In the genomic region with DNA sequence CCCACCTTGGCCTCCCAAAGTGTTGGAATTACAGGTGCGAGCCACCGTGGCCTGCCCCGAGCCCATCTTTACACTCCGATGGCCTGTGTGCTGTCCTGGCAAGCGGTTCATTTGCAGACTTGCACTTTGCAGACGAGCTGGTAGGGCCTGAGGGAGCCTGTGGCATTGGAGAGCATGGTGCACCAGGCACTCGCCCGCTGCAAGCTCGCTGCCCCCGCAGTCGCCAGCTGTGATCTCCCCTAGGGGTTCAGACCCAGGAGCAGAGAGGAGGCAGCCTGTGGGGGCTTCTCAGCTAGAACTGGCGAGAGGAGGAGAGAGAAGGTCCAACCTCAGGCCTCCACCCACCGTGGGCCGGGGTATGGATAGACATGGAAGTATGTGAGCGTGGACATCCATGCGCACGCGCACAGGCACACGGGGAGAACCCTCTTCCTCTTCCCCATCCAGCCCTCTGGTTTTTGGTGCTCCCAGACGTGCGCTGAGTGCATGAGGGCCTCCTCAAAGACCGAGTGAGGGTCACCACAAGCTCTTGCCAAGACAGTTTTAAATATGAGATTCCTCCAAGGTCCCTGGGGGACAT, we compare ENCODE assay signal across 23 cellular contexts. TPM values are rescaled to one million over a fixed set of nuclear protein-coding genes. Genes with fewer than 3 reads are reported as not detected.
A peak's percentile ranks its signal among the peaks of the same experiment; 100 is the strongest.
DNase-seq lines count a peak whose midpoint lies in the region; ATAC-seq and TF ChIP-seq lines count a peak whose summit lies in the region.
"Had no signal": no experiment of that assay in that cellular context is flagged by ENCODE, and none has a peak within 500 bp of the region (broad histone marks: within the 10 kb centered on the region; RNA-seq: fewer than 3 reads in every experiment).

No MANE protein-coding gene starts in this region.

- H3K4ac ChIP-seq in IMR-90 (ENCODE audit: low read depth, low read length) = no peak overlapping the region

- H3K4me2 ChIP-seq in IMR-90 (ENCODE audit: low read depth, low read length) (no peak overlapping the region), hepatocyte (peak overlapping the region; percentile 69)

- BruUV-seq in IMR-90 (replicated peaks; lab: Mats Ljungman, UMichigan) = no TSS peak

- H3K23ac ChIP-seq in IMR-90 (ENCODE audit: low read depth, low read length) = no peak overlapping the region

- no peak overlapping the region for H3K14ac ChIP-seq in IMR-90 (replicated peaks; ENCODE audit: low read depth, low read length)

- dilution Hi-C loops in IMR-90 (cut with HindIII; ENCODE audit: low sequenced_read_pairs, unreplicated experiment) = no loop called here

- CTCF ChIA-PET in IMR-90 (lab: Yijun Ruan, JAX) = interaction anchor here (0.6 kb wide), 1 partner anchor 144 kb away, joined by 3 read pairs; no protein-coding TSS in a partner anchor

- no peak overlapping the region for H4K8ac ChIP-seq in IMR-90 (ENCODE audit: low read depth in 2 of 2, low read length in 2 of 2)

- H3K36me3 ChIP-seq in IMR-90 (ENCODE audit: control insufficient read depth, insufficient read depth, low read length) (no peaks in the 10 kb centered on the region), hepatocyte (replicated peaks; ENCODE audit: insufficient read depth, low read depth) (no peaks in the 10 kb centered on the region), right lobe of liver (no peaks in the 10 kb centered on the region)
- H3K36me3 ChIP-seq: SJSA1 had no signal

- no peak overlapping the region for H3K9ac ChIP-seq in IMR-90 (ENCODE audit: low read depth, low read length)

- no peaks in the 10 kb centered on the region for H3K36me3 Mint-ChIP-seq in neural crest cell (ENCODE audit: low read depth)
- H3K36me3 Mint-ChIP-seq: CD8-positive, alpha-beta memory T cell had no signal

- TF ChIP-seq CTCF in IMR-90 (conservative IDR thresholded peaks at IDR 0.05; ENCODE audit: low read depth, low read length) = no peak
- TF ChIP-seq CTCF in hepatocyte (IDR thresholded peaks at IDR 0.05; ENCODE audit: poor library complexity) = no peak
- no peak for TF ChIP-seq CTCF in neural crest cell (conservative IDR thresholded peaks at IDR 0.05)
- TF ChIP-seq CTCF in right lobe of liver (IDR thresholded peaks at IDR 0.05) = no peak

- H2AK5ac ChIP-seq in IMR-90 (ENCODE audit: low read depth, low read length) = no peak overlapping the region

- H4K20me1 ChIP-seq in IMR-90 (ENCODE audit: insufficient read depth, low read length) (peaks cover 7% of the 10 kb centered on the region), hepatocyte (ENCODE audit: insufficient read depth, poor library complexity, severe bottlenecking) (no peaks in the 10 kb centered on the region)

- no peaks in the 10 kb centered on the region for H3K9me3 ChIP-seq in IMR-90 (ENCODE audit: control insufficient read depth, insufficient read depth, low read length)
- H3K9me3 ChIP-seq in hepatocyte (ENCODE audit: low read depth) = no peaks in the 10 kb centered on the region
- no peaks in the 10 kb centered on the region for H3K9me3 ChIP-seq in right lobe of liver
- H3K9me3 ChIP-seq: SJSA1 had no signal

- peaks cover 2% of the 10 kb centered on the region for H3K27me3 Mint-ChIP-seq in neural crest cell (ENCODE audit: low read depth)

- no peak overlapping the region for H4K5ac ChIP-seq in IMR-90 (ENCODE audit: low read depth, low read length)

- H3K27me3 ChIP-seq in IMR-90 (ENCODE audit: control insufficient read depth, insufficient read depth, low read length) (peaks cover 2% of the 10 kb centered on the region), hepatocyte (no peaks in the 10 kb centered on the region), right lobe of liver (no peaks in the 10 kb centered on the region)
- H3K27me3 ChIP-seq: SJSA1 had no signal

- peaks cover 72% of the 10 kb centered on the region for H3K4me1 Mint-ChIP-seq in neural crest cell
- H3K4me1 Mint-ChIP-seq: CD8-positive, alpha-beta memory T cell had no signal

- in situ Hi-C loops in IMR-90 (cut with MboI; ENCODE audit: low sequenced_read_pairs) = no loop called here

- peak overlapping the region; percentile 9 for H2AK9ac ChIP-seq in IMR-90 (replicated peaks; ENCODE audit: low read depth, low read length, poor library complexity)

- H3K9me1 ChIP-seq in IMR-90 (ENCODE audit: insufficient read depth, low read length) = peaks cover 4% of the 10 kb centered on the region; the same call in 1 of the 2 replicates

- H3K18ac ChIP-seq in IMR-90 (ENCODE audit: low read depth, low read length) = no peak overlapping the region

- no peak for TF ChIP-seq RAD21 in IMR-90 (IDR thresholded peaks at IDR 0.05; ENCODE audit: low read length)

- TF ChIP-seq POLR2A in IMR-90 (IDR thresholded peaks at IDR 0.05; ENCODE audit: low read depth, low read length) (no peak), right lobe of liver (IDR thresholded peaks at IDR 0.05) (no peak)

- no peak overlapping the region for H3K56ac ChIP-seq in IMR-90 (ENCODE audit: extremely low read depth, insufficient read depth, low read length)

- ATAC-seq in IMR-90 (ENCODE audit: low read depth) (no peak), GM21526 (IDR thresholded peaks at IDR 0.05; ENCODE audit: low FRiP score, unreplicated experiment) (no peak), GM21423 (IDR thresholded peaks at IDR 0.05; ENCODE audit: unreplicated experiment) (no peak), right lobe of liver (no peak)
- ATAC-seq: GM12878, HepG2, K562, PC-3 had no signal

- 100% methylated on average over 2 of the region's 22 CpGs; no CpG with 5 or more reads in 1 of the 2 experiments for WGBS in IMR-90 (ENCODE audit: extremely low coverage in 2 of 2, insufficient read length in 1 of 2), 2 experiments
- WGBS in hepatocyte (ENCODE audit: low lambda C conversion rate, missing lambda C conversion rate) = 94% methylated on average over 22 of the region's 22 CpGs
- 60% methylated on average over 1 of the region's 22 CpGs for WGBS in right lobe of liver (ENCODE audit: insufficient coverage, low coverage, low lambda C conversion rate, missing lambda C conversion rate)

- H3K9me3 Mint-ChIP-seq in neural crest cell = no peaks in the 10 kb centered on the region
- H3K9me3 Mint-ChIP-seq: CD8-positive, alpha-beta memory T cell had no signal

- intact Hi-C loops in IMR-90 (cut with micrococcal nuclease) (no loop called here), right lobe of liver (cut with DNase I) (no loop called here)

- H3K79me1 ChIP-seq in IMR-90 (ENCODE audit: low read depth in 1 of 2, low read length in 2 of 2) = no peaks in the 10 kb centered on the region

- no peak overlapping the region for H3K27ac ChIP-seq in IMR-90 (ENCODE audit: insufficient read depth, low read length)
- H3K27ac ChIP-seq in hepatocyte = peak overlapping the region; percentile 73
- no peak overlapping the region for H3K27ac ChIP-seq in right lobe of liver
- H3K27ac ChIP-seq: C4-2B, SJSA1 had no signal

- H4K91ac ChIP-seq in IMR-90 (ENCODE audit: insufficient read depth, low read depth, low read length) = no peak overlapping the region

- no peak overlapping the region for H2BK5ac ChIP-seq in IMR-90 (ENCODE audit: low read depth, low read length, poor library complexity, severe bottlenecking)

- no peak overlapping the region for H2AFZ ChIP-seq in IMR-90 (replicated peaks; ENCODE audit: low read length, poor library complexity)
- no peak overlapping the region for H2AFZ ChIP-seq in hepatocyte

- peak overlapping the region; percentile 36 for H3K4me3 Mint-ChIP-seq in neural crest cell
- H3K4me3 Mint-ChIP-seq: CD8-positive, alpha-beta memory T cell had no signal

- H3K4me1 ChIP-seq in IMR-90 (ENCODE audit: control insufficient read depth, insufficient read depth, low read length) (peaks cover 17% of the 10 kb centered on the region), hepatocyte (ENCODE audit: insufficient read depth) (peaks cover 52% of the 10 kb centered on the region), right lobe of liver (peaks cover 0 to 18% (median 7%) of the 10 kb centered on the region in 4 donors)

- no peak overlapping the region for H2BK15ac ChIP-seq in IMR-90 (ENCODE audit: low read depth, low read length)

- no peaks in the 10 kb centered on the region for H3K9me2 ChIP-seq in hepatocyte (replicated peaks; ENCODE audit: insufficient read depth)

- POLR2A ChIA-PET in IMR-90 (lab: Charles Lee; ENCODE audit: unreplicated experiment) = no interaction called here

- H2BK20ac ChIP-seq in IMR-90 (ENCODE audit: low read depth, low read length) = no peak overlapping the region

- H3K79me2 ChIP-seq in hepatocyte = no peaks in the 10 kb centered on the region

- no peak overlapping the region for H3K4me3 ChIP-seq in IMR-90 (ENCODE audit: insufficient read depth, low read depth, low read length)
- no peak overlapping the region for H3K4me3 ChIP-seq in hepatocyte
- no peak overlapping the region for H3K4me3 ChIP-seq in right lobe of liver
- H3K4me3 ChIP-seq: GM12878, K562, SJSA1 had no signal

- H3K27ac Mint-ChIP-seq in neural crest cell (ENCODE audit: unreplicated experiment) = peak overlapping the region; percentile 81
- H3K27ac Mint-ChIP-seq: CD8-positive, alpha-beta memory T cell had no signal

- no peak overlapping the region for H2BK120ac ChIP-seq in IMR-90 (ENCODE audit: low read depth, low read length)

- no peak for DNase-seq in IMR-90
- no peak for DNase-seq in hepatocyte (ENCODE audit: low spot score)
- no peak for DNase-seq in neural crest cell (ENCODE audit: low read depth, low spot score)
- no peak for DNase-seq in right lobe of liver
- no peak for DNase-seq in NCI-H1436 treated with DMSO at 0.1 percent for 48 hours (lab: John Stamatoyannopoulos, UW)
- DNase-seq: CD8-positive, alpha-beta memory T cell; DMS 273 treated with DMSO at 0.1 percent for 48 hours; DMS79; EL; GDM1; Kasumi-1; NCI-H2029; NCI-H446 treated with DMSO at 0.1 percent for 48 hours; NCI-H82; NK-92 treated with Interleukin-12 subunit alpha and Interleukin-12 subunit beta, amount 100 ng/mL, for 24 hours; PC-3 had no signal

TF ChIP-seq in IMR-90, 13 proteins besides CTCF, POLR2A, EP300 and RAD21 (continues in another document):
- TF ChIP-seq BHLHE40 (IDR thresholded peaks at IDR 0.05; ENCODE audit: low read depth, low read length) = no peak
- TF ChIP-seq CEBPB (IDR thresholded peaks at IDR 0.05; ENCODE audit: low read depth, low read length) = no peak
- TF ChIP-seq CHD1 (IDR thresholded peaks at IDR 0.05; ENCODE audit: low read depth, low read length) = no peak
- TF ChIP-seq MXI1 (IDR thresholded peaks at IDR 0.05; ENCODE audit: borderline replicate concordance, low read depth, low read length) = no peak

RNA-seq across cellular contexts. Expression of gene TTYH3, which starts 15.3 kb away (rescaled TPM):
- total RNA-seq in IMR-90 (2012; rRNA removed) (5.6 and 6.1 TPM in 2 replicates), hepatocyte (35.8 and 46.3 TPM in 2 replicates), neural crest cell (225 and 237 TPM in 2 replicates), right lobe of liver (10 to 100 TPM; 10.3 to 59.3 (median 37.6) TPM)
- polyA plus RNA-seq in IMR-90 (2012; rRNA removed) (82.6 and 106 TPM in 2 replicates), hepatocyte (101 and 108 TPM in 2 replicates)
- 56.1 and 135 TPM in 2 replicates for polyA plus RNA-seq in IMR-90 (2012; cell fraction: cytosol; rRNA removed)
- polyA plus RNA-seq in IMR-90 (2012; cell fraction: nucleus; rRNA removed; ENCODE audit: low replicate concordance) = 100 and 222 TPM in 2 replicates

RNA-seq across cellular contexts. Expression of gene IQCE, which starts 57.7 kb away (rescaled TPM):
- 5.0 and 6.7 TPM in 2 replicates for total RNA-seq in IMR-90 (2012; rRNA removed)
- 6.3 and 8.1 TPM in 2 replicates for polyA plus RNA-seq in IMR-90 (2012; rRNA removed)
- polyA plus RNA-seq in IMR-90 (2012; cell fraction: cytosol; rRNA removed) = 3.9 and 16.6 TPM in 2 replicates
- 15.9 and 17.4 TPM in 2 replicates for polyA plus RNA-seq in IMR-90 (2012; cell fraction: nucleus; rRNA removed; ENCODE audit: low replicate concordance)
- total RNA-seq in hepatocyte = 8.2 and 13.3 TPM in 2 replicates
- polyA plus RNA-seq in hepatocyte = 10.0 and 11.8 TPM in 2 replicates
- total RNA-seq in neural crest cell = 18.4 and 22.4 TPM in 2 replicates
- 1 to 10 TPM; 3.7 to 7.0 (median 4.0) TPM for total RNA-seq in right lobe of liver
